Comparison of ENCODE assay signal across 25 cellular contexts in the genomic region with DNA sequence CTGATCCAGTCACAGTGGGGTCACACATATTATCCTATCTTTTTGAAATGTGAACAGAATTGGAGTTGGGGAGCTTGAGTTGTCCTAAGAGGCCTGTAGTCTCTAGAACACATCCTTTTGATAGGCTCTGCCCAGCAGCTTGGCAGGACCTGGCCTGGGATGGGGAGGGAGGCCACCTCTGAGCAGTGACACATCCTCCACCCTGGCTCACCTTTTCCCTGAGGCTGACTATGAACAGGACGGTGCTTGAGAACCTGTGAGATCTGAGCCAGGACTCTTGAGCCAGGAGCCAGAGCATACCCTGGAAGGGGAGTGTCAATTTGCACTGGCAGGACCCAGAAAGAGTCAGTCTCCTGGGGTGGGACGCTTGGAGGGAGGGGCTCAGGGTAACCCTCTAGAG. TPM values are rescaled to one million over a fixed set of nuclear protein-coding genes. Genes with fewer than 3 reads are reported as not detected.
"Had no signal": no experiment of that assay in that cellular context is flagged by ENCODE, and none has a peak within 500 bp of the region (broad histone marks: within the 10 kb centered on the region; RNA-seq: fewer than 3 reads in every experiment).

No MANE protein-coding gene starts in this region.

- H3K36me3 Mint-ChIP-seq: T-cell had no signal

- ATAC-seq: activated T-helper 17 cell treated with anti-CD3 and anti-CD28 coated beads, Interleukin-2, amount 50 U/mL, for 72 hours; body of pancreas; T-cell had no signal

- DNase-seq: activated CD4-positive, alpha-beta memory T cell treated with anti-CD3 and anti-CD28 coated beads, Interleukin-2, amount 10 ng/mL, durations not matched to agents 7 days and 5 days; activated CD4-positive, alpha-beta T cell treated with anti-CD3 and anti-CD28 coated beads, Interleukin-2, amount 50 U/mL, for 1 hour; activated CD4-positive, CD25-positive, alpha-beta regulatory T cell; activated naive CD4-positive, alpha-beta T cell treated with anti-CD3 and anti-CD28 coated beads, Interleukin-2, amount 50 U/mL, for 16 hours; amniotic stem cell; body of pancreas; MG63; MV-4-11; NCI-H1092 treated with DMSO at 0.1 percent for 48 hours; NCI-H1417 treated with DMSO at 0.1 percent for 48 hours; NCI-H1694; NCI-H2029 treated with DMSO at 0.1 percent for 48 hours; NCI-H345; NCI-H510A; NCI-H526 treated with DMSO at 0.1 percent for 48 hours; NCI-H82; T-cell; T-helper 2 cell; T1000 had no signal

- H3K27me3 ChIP-seq: ascending aorta, body of pancreas, MG63 had no signal

- H3K9me3 ChIP-seq: ascending aorta, body of pancreas, MG63 had no signal

- H3K4me3 Mint-ChIP-seq: activated CD4-positive, alpha-beta memory T cell treated with anti-CD3 and anti-CD28 coated beads, Interleukin-2, amount 10 ng/mL, durations not matched to agents 7 days and 5 days; activated T-helper 17 cell treated with anti-CD3 and anti-CD28 coated beads, Interleukin-2, amount 50 U/mL, for 72 hours; central memory CD8-positive, alpha-beta T cell; T-cell had no signal

- H3K27ac Mint-ChIP-seq: activated CD4-positive, alpha-beta memory T cell treated with anti-CD3 and anti-CD28 coated beads, Interleukin-2, amount 10 ng/mL, durations not matched to agents 7 days and 5 days; activated T-helper 17 cell treated with anti-CD3 and anti-CD28 coated beads, Interleukin-2, amount 50 U/mL, for 72 hours; T-cell had no signal

- H3K36me3 ChIP-seq: ascending aorta, MG63 had no signal

- H3K4me1 Mint-ChIP-seq: activated CD4-positive, alpha-beta memory T cell treated with anti-CD3 and anti-CD28 coated beads, Interleukin-2, amount 10 ng/mL, durations not matched to agents 7 days and 5 days; activated T-helper 17 cell treated with anti-CD3 and anti-CD28 coated beads, Interleukin-2, amount 50 U/mL, for 72 hours; central memory CD8-positive, alpha-beta T cell; T-cell had no signal

- H3K4me3 ChIP-seq: ascending aorta, body of pancreas, MG63, SK-N-MC had no signal

- H3K4me1 ChIP-seq: ascending aorta had no signal

- H3K9me3 Mint-ChIP-seq: activated CD4-positive, alpha-beta memory T cell treated with anti-CD3 and anti-CD28 coated beads, Interleukin-2, amount 10 ng/mL, durations not matched to agents 7 days and 5 days; activated T-helper 17 cell treated with anti-CD3 and anti-CD28 coated beads, Interleukin-2, amount 50 U/mL, for 72 hours; central memory CD8-positive, alpha-beta T cell; T-cell had no signal

- H3K27ac ChIP-seq: ascending aorta, body of pancreas, SK-N-MC had no signal

RNA-seq across cellular contexts. Expression of gene VAX2, which starts 17.6 kb away (rescaled TPM):
- total RNA-seq: activated CD4-positive, alpha-beta memory T cell treated with anti-CD3 and anti-CD28 coated beads, Interleukin-2, amount 10 ng/mL, durations not matched to agents 7 days and 5 days; activated T-helper 17 cell treated with anti-CD3 and anti-CD28 coated beads, Interleukin-2, amount 50 U/mL, for 72 hours; bronchial epithelial cell; OCI-LY7; T-cell had no signal

RNA-seq across cellular contexts. Expression of gene ATP6V1B1, which starts 17.7 kb away (rescaled TPM):
- total RNA-seq: activated CD4-positive, alpha-beta memory T cell treated with anti-CD3 and anti-CD28 coated beads, Interleukin-2, amount 10 ng/mL, durations not matched to agents 7 days and 5 days; activated T-helper 17 cell treated with anti-CD3 and anti-CD28 coated beads, Interleukin-2, amount 50 U/mL, for 72 hours; ascending aorta; bronchial epithelial cell; OCI-LY7; T-cell had no signal
